Comparison of ENCODE assay signal across 1 cellular context in the genomic region with DNA sequence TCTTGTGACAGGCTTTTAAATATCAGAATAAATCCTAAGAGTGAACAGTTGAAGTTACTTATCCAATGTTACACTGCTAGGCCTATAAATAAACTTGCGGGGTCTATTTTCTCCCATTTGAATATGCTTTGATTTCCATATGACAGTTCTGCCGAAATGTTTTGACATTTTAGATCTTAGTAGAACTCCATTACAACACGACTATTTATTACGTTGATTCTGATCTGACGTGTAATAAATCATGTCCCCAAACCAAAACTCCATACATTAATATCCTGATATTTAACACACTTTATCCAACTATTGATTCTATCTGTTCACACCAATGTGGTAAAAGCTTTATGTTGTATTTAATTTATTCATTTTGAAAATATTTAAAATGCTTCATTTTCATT.
TF ChIP-seq lines count a peak whose summit lies in the region.

No MANE protein-coding gene starts in this region.

TF ChIP-seq in HepG2, 621 proteins besides CTCF, POLR2A, EP300 and RAD21:
- TF ChIP-seq AGO1 (IDR thresholded peaks at IDR 0.05; ENCODE audit: low read depth, low read length, poor library complexity, severe bottlenecking) (no peak), ZMAT3 (CRISPR knock-in tag; conservative IDR thresholded peaks at IDR 0.05) (no peak), ATF7 (IDR thresholded peaks at IDR 0.05) (no peak), ATF7 (CRISPR knock-in tag; IDR thresholded peaks at IDR 0.05) (no peak), BCLAF1 (IDR thresholded peaks at IDR 0.05) (no peak), SNRNP70 (IDR thresholded peaks at IDR 0.05; ENCODE audit: low read depth, low read length) (no peak), CREB1 (IDR thresholded peaks at IDR 0.05) (no peak), CREB1 (CRISPR knock-in tag; IDR thresholded peaks at IDR 0.05) (no peak), CBX1 (IDR thresholded peaks at IDR 0.05; ENCODE audit: low read depth) (no peak), MEIS1 (CRISPR knock-in tag; IDR thresholded peaks at IDR 0.05; ENCODE audit: borderline replicate concordance) (no peak), SNAPC5 (CRISPR knock-in tag; IDR thresholded peaks at IDR 0.05; ENCODE audit: borderline replicate concordance) (no peak), HOMEZ (CRISPR knock-in tag; IDR thresholded peaks at IDR 0.05; ENCODE audit: low read depth) (no peak), ZNF205 (CRISPR knock-in tag; IDR thresholded peaks at IDR 0.05) (no peak), REST (IDR thresholded peaks at IDR 0.05; ENCODE audit: borderline replicate concordance in 1 of 2, low read depth in 1 of 2, low read length in 2 of 2) (no peak), FLYWCH1 (CRISPR knock-in tag; IDR thresholded peaks at IDR 0.05) (no peak), GATA4 (IDR thresholded peaks at IDR 0.05; ENCODE audit: borderline replicate concordance, low read depth) (no peak), ZXDC (CRISPR knock-in tag; IDR thresholded peaks at IDR 0.05) (no peak)
